Comparison of ENCODE assay signal across 8 cellular contexts in the genomic region with DNA sequence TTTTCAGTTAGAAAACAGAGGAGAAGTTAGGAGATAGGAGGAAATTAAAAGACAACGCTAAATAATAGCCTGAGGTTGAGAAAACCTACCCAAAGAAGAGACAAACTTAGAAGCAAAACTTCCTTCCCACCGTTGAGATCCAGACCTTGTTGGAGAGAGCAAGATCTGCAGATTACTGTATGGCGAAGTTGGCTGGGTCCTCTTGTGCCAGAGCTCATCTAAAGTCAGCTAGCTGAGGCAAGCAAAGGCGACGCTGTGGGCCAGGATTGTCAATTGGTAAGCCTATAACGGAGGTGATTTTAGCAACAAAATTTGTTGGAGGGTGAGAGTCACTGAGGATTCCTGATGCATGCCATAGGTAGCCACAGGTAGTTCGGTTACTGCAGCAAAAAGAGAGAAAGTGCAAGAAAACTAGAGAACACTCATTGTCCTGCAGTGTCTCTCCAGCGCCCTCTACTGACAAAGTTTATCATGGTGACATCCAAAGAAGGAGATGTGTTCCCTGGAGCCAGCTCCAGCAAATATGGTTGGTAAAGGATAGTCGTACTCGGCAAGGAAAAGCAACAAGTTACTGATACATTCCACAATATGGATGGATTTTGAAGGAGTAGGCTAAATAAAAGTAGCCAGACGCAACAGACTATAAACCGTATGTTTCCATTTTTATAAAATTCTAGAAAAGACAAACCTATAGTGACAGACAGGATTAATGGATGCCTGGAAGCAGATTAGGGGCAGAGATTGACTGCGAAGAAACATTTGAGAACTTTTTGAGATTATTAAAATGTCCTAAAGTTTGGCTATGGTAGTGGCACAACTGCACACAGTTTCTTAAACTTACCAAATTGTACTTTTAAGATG. TPM values are rescaled to one million over a fixed set of nuclear protein-coding genes. Genes with fewer than 3 reads are reported as not detected.
DNase-seq lines count a peak whose midpoint lies in the region; ATAC-seq and TF ChIP-seq lines count a peak whose summit lies in the region.

No MANE protein-coding gene starts in this region.

- H3K27ac Mint-ChIP-seq in activated naive CD4-positive, alpha-beta T cell treated with anti-CD3 and anti-CD28 coated beads for 36 hours = no peak overlapping the region
- no peak overlapping the region for H3K27ac Mint-ChIP-seq in T-helper 17 cell

- H3K27me3 ChIP-seq in foreskin keratinocyte (peaks cover 29% of the 10 kb centered on the region), transverse colon (no peaks in the 10 kb centered on the region)

- intact Hi-C loops in activated naive CD4-positive, alpha-beta T cell treated with anti-CD3 and anti-CD28 coated beads for 36 hours (cut with micrococcal nuclease) = loop anchor here (1.0 kb wide), 1 partner anchor 305 kb away; no protein-coding TSS in a partner anchor
- intact Hi-C loops in transverse colon (cut with DNase I; ENCODE audit: low total_unique reads) = no loop called here

- H3K36me3 Mint-ChIP-seq in activated naive CD4-positive, alpha-beta T cell treated with anti-CD3 and anti-CD28 coated beads for 36 hours (ENCODE audit: low read depth) = no peaks in the 10 kb centered on the region
- no peaks in the 10 kb centered on the region for H3K36me3 Mint-ChIP-seq in T-helper 17 cell (ENCODE audit: low read depth)

- peaks cover 11% of the 10 kb centered on the region for H3K27me3 Mint-ChIP-seq in activated naive CD4-positive, alpha-beta T cell treated with anti-CD3 and anti-CD28 coated beads for 36 hours (ENCODE audit: low read depth)
- H3K27me3 Mint-ChIP-seq in T-helper 17 cell = peaks cover 16% of the 10 kb centered on the region

- DNase-seq in activated naive CD4-positive, alpha-beta T cell treated with anti-CD3 and anti-CD28 coated beads for 36 hours = peak; percentile 59
- no peak for DNase-seq in activated naive CD4-positive, alpha-beta T cell treated with Interleukin-2 at 50 U/mL for 16 hours
- DNase-seq in Kasumi-1 (lab: John Stamatoyannopoulos, UW) (peak; percentile 39 to 68), T-helper 17 cell (peak in 1 of 3 donors; percentile 13), foreskin keratinocyte (peak in 1 of 2 donors; percentile 55), transverse colon (peak; percentile 9), DMS79 treated with DMSO at 0.1 percent for 48 hours (lab: John Stamatoyannopoulos, UW) (no peak)

- no peak overlapping the region for H3K4me3 ChIP-seq in transverse colon

- no peaks in the 10 kb centered on the region for H3K9me3 ChIP-seq in T-helper 17 cell (ENCODE audit: control insufficient read depth, low read length, poor library complexity, severe bottlenecking)
- H3K9me3 ChIP-seq in transverse colon = no peaks in the 10 kb centered on the region

- H3K4me1 Mint-ChIP-seq in activated naive CD4-positive, alpha-beta T cell treated with anti-CD3 and anti-CD28 coated beads for 36 hours (ENCODE audit: low read depth) = no peaks in the 10 kb centered on the region
- H3K4me1 Mint-ChIP-seq in T-helper 17 cell = no peaks in the 10 kb centered on the region

- WGBS in transverse colon (ENCODE audit: low coverage in 1 of 2), 2 donors = 58 to 59% methylated on average over 10 to 13 of the region's 13 CpGs

- no peak for TF ChIP-seq EP300 in transverse colon (IDR thresholded peaks at IDR 0.05; ENCODE audit: low read depth)

- CTCF ChIA-PET in activated naive CD4-positive, alpha-beta T cell treated with anti-CD3 and anti-CD28 coated beads for 36 hours (lab: Charles Lee) = interaction anchor here (0.6 to 2.1 kb wide), 13 partner anchors 9 to 302 kb away, joined by 3 to 7 read pairs (median 3); partner anchors contain the start of gene OR5K4

- H3K36me3 ChIP-seq in transverse colon = no peaks in the 10 kb centered on the region

- TF ChIP-seq CTCF in foreskin keratinocyte (conservative IDR thresholded peaks at IDR 0.05) = peak; percentile 75
- peak in 3 of 5 experiments; percentile 35 to 39 (median 38) for TF ChIP-seq CTCF in transverse colon (IDR thresholded peaks at IDR 0.05)

- ATAC-seq in GM21447 (IDR thresholded peaks at IDR 0.05; ENCODE audit: unreplicated experiment) (peak; percentile 58), T-helper 17 cell (peak; percentile 41), foreskin keratinocyte (peak; percentile 75)

- no peak overlapping the region for H3K4me3 Mint-ChIP-seq in activated naive CD4-positive, alpha-beta T cell treated with anti-CD3 and anti-CD28 coated beads for 36 hours
- no peak overlapping the region for H3K4me3 Mint-ChIP-seq in T-helper 17 cell

- no peaks in the 10 kb centered on the region for H3K9me3 Mint-ChIP-seq in activated naive CD4-positive, alpha-beta T cell treated with anti-CD3 and anti-CD28 coated beads for 36 hours

- H3K27ac ChIP-seq in foreskin keratinocyte (no peak overlapping the region), transverse colon (no peak overlapping the region)

- no peak for TF ChIP-seq POLR2A in transverse colon (IDR thresholded peaks at IDR 0.05)

- in situ Hi-C loops in transverse colon (cut with MboI; ENCODE audit: low pct_ligation_motif_present in 1 of 4, low pct_unique_long_range_greater_than_20kb in 1 of 4, low sequenced_read_pairs in 3 of 4) = loop anchor here in 3 of 4 donors (25.0 kb wide), 3 partner anchors 243 to 557 kb away; partner anchors contain the start of genes CPOX (in 2 of the 3) and GABRR3 (in 1 of the 3)

- H3K4me1 ChIP-seq in foreskin keratinocyte = no peaks in the 10 kb centered on the region
- H3K4me1 ChIP-seq in transverse colon = no peaks in the 10 kb centered on the region

RNA-seq across cellular contexts. Expression of gene OR5K4, which starts 9.8 kb away (rescaled TPM):
- total RNA-seq in activated naive CD4-positive, alpha-beta T cell treated with anti-CD3 and anti-CD28 coated beads for 36 hours = not detected
- total RNA-seq in T-helper 17 cell = not detected
- total RNA-seq in foreskin keratinocyte = not detected in 2 replicates
- polyA plus RNA-seq in foreskin keratinocyte = not detected in 2 replicates
- not detected for total RNA-seq in transverse colon

RNA-seq across cellular contexts. Expression of gene OR5K3, which starts 46.6 kb away (rescaled TPM):
- total RNA-seq in activated naive CD4-positive, alpha-beta T cell treated with anti-CD3 and anti-CD28 coated beads for 36 hours = not detected
- total RNA-seq in T-helper 17 cell = not detected
- total RNA-seq in foreskin keratinocyte = not detected in 2 replicates
- polyA plus RNA-seq in foreskin keratinocyte = not detected in 2 replicates
- total RNA-seq in transverse colon = not detected

Comparison
In these comparisons a context has a peak if more than half of its experiments do, and no peak if none do; other contexts are left out.
1. DNase-seq: peak in activated naive CD4-positive, alpha-beta T cell treated with anti-CD3 and anti-CD28 coated beads for 36 hours (single experiment), Kasumi-1 (2 of 2) and transverse colon (single experiment); none in activated naive CD4-positive, alpha-beta T cell treated with Interleukin-2 at 50 U/mL for 16 hours (single experiment) and DMS79 treated with DMSO at 0.1 percent for 48 hours (single experiment).
2. Peak in every context shown above with its lines, with median percentiles within 50 percentile points of each other: ATAC-seq.